1 cellular context compared by ENCODE assay signal in genomic region chr6:14117158-14118090, GRCh38.
TF ChIP-seq lines count a peak whose summit lies in the region.

TSS of gene CD83 (plus strand) at chr6:14117772. CDS start at chr6:14117812, 40 bp downstream.

TF ChIP-seq in GM12878, 131 proteins besides CTCF, POLR2A, EP300 and RAD21 (continued from another document and continues in another):
- TF ChIP-seq PBX3 (IDR thresholded peaks at IDR 0.05; ENCODE audit: insufficient replicate concordance, low read depth, low read length) (peak; percentile 32), EED (IDR thresholded peaks at IDR 0.05; ENCODE audit: low read depth) (0 out of 2 replicates have a peak, but pooled peaks have one; percentile 21), ESRRA (IDR thresholded peaks at IDR 0.05; ENCODE audit: low read length) (no peak), NFYA (IDR thresholded peaks at IDR 0.05; ENCODE audit: borderline replicate concordance, low read depth, low read length) (no peak), BCL3 (IDR thresholded peaks at IDR 0.05; ENCODE audit: borderline replicate concordance, insufficient read depth, low read depth, low read length, poor library complexity, severe bottlenecking) (peak; percentile 99), ZNF687 (IDR thresholded peaks at IDR 0.05) (peak; percentile 96), RAD51 (IDR thresholded peaks at IDR 0.05) (no peak), MEF2B (IDR thresholded peaks at IDR 0.05; ENCODE audit: partially characterized antibody, poor library complexity, severe bottlenecking) (peak; percentile 29), NFXL1 (IDR thresholded peaks at IDR 0.05; ENCODE audit: borderline replicate concordance) (no peak), BRCA1 (IDR thresholded peaks at IDR 0.05; ENCODE audit: low read depth, low read length) (no peak), CBX3 (IDR thresholded peaks at IDR 0.05; ENCODE audit: borderline replicate concordance, low read depth) (no peak), BCLAF1 (IDR thresholded peaks at IDR 0.05) (no peak), ATF3 (IDR thresholded peaks at IDR 0.05; ENCODE audit: borderline replicate concordance, extremely low read depth, low read depth, low read length) (no peak), GABPA (IDR thresholded peaks at IDR 0.05; ENCODE audit: low read depth) (no peak), BCL11A (IDR thresholded peaks at IDR 0.05; ENCODE audit: low read depth, low read length) (no peak), YBX1 (IDR thresholded peaks at IDR 0.05) (no peak), NKRF (conservative IDR thresholded peaks at IDR 0.05) (peak; percentile 69), TAF1 (IDR thresholded peaks at IDR 0.05; ENCODE audit: borderline replicate concordance, low read depth, low read length) (peak; percentile 87; the same call in 1 of the 2 replicates), MLLT1 (IDR thresholded peaks at IDR 0.05) (peak; percentile 97), ZBTB11 (CRISPR knock-in tag; IDR thresholded peaks at IDR 0.05) (peak; percentile 45; the same call in 1 of the 2 replicates), RCOR1 (conservative IDR thresholded peaks at IDR 0.05; ENCODE audit: low read depth, low read length) (0 out of 2 replicates have a peak, but pooled peaks have one; percentile 61), SMAD1 (IDR thresholded peaks at IDR 0.05; ENCODE audit: low read depth, partially characterized antibody) (peak; percentile 83), CHD1 (IDR thresholded peaks at IDR 0.05; ENCODE audit: low read depth, low read length) (no peak), EGR1 (IDR thresholded peaks at IDR 0.05; ENCODE audit: borderline replicate concordance in 1 of 2, low read depth in 2 of 2, low read length in 2 of 2) (peak; percentile 42 to 90), ZNF217 (IDR thresholded peaks at IDR 0.05) (no peak), HDGF (IDR thresholded peaks at IDR 0.05) (no peak), RELB (IDR thresholded peaks at IDR 0.05; ENCODE audit: low read depth) (no peak), SUPT20H (IDR thresholded peaks at IDR 0.05; ENCODE audit: borderline replicate concordance, control insufficient read depth, low read depth, low read length) (no peak), ETV6 (conservative IDR thresholded peaks at IDR 0.05 in 1 of 2, IDR thresholded peaks at IDR 0.05 in 1 of 2; ENCODE audit: borderline replicate concordance in 1 of 2, low read depth in 1 of 2) (no peak), EZH2 (IDR thresholded peaks at IDR 0.05; ENCODE audit: borderline replicate concordance, control insufficient read depth, low read depth, low read length) (no peak), PKNOX1 (IDR thresholded peaks at IDR 0.05) (no peak; the same call in 1 of the 2 replicates), KDM1A (IDR thresholded peaks at IDR 0.05; ENCODE audit: borderline replicate concordance) (no peak), ZSCAN29 (IDR thresholded peaks at IDR 0.05) (no peak), NR2C1 (IDR thresholded peaks at IDR 0.05) (no peak), POU2F2 (IDR thresholded peaks at IDR 0.05; ENCODE audit: borderline replicate concordance, low read depth, low read length) (peak; percentile 93), SMARCA5 (IDR thresholded peaks at IDR 0.05) (peak; percentile 54; the same call in 1 of the 2 replicates), CHD2 (IDR thresholded peaks at IDR 0.05; ENCODE audit: borderline replicate concordance, low read depth, low read length) (0 out of 2 replicates have a peak, but pooled peaks have one; percentile 17), NFIC (IDR thresholded peaks at IDR 0.05; ENCODE audit: low read depth, low read length) (no peak), TCF7 (IDR thresholded peaks at IDR 0.05; ENCODE audit: borderline replicate concordance) (no peak), MXI1 (IDR thresholded peaks at IDR 0.05; ENCODE audit: low read depth, low read length) (peak; percentile 77), TCF12 (IDR thresholded peaks at IDR 0.05; ENCODE audit: low read depth, low read length) (peak; percentile 64; the same call in 1 of the 2 replicates)
